11 cellular contexts compared by ENCODE assay signal in the genomic region with DNA sequence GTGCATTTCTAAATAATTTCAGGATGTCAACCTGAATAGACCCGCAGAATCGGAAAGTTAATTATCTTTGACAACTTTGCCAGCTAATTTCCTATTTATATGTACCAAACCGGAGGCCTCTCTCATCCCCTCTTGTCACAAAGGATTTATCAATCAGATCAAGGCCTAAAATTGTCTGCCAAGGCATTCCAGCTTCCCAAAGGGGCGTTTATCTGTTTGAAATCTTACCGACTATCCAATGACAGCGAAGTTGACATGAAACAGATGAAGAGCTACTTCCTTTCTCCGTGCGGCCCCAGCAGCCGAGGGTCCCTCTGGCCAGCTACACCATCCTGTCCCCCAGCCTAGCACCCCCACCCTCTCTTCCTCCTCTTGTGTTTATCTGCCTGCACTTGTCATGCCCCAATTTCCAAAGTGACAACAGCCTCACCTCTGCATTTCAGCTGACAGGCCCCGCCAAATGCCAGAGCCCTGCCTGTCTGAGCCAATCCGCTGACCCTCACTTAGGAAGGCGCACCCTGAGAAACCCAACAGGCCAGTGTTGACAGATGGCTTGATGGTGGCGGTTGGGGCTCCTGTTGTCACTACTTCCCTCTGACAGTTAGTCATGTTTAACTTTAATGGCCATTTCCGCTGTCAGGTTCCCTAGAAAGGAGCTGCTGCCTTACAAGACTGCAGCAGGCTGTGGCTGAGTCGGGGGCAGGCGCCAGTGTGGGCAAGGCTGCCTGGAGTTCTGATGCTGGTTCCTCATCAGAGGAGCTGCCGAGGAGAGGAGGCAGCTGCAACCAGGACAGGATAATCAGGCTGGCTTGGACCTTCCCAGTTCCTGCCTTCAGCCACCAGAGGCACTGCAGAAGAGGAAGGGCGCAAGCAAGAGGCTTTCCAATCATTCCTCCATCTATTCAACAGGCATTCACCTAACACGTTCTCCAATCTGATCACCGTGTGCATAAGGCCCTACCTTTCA.
DNase-seq lines count a peak whose midpoint lies in the region; ATAC-seq and TF ChIP-seq lines count a peak whose summit lies in the region.
"Had no signal": no experiment of that assay in that cellular context is flagged by ENCODE, and none has a peak within 500 bp of the region (broad histone marks: within the 10 kb centered on the region; RNA-seq: fewer than 3 reads in every experiment).

No MANE protein-coding gene starts in this region.

- no peaks in the 10 kb centered on the region for H3K27me3 Mint-ChIP-seq in osteocyte (ENCODE audit: unreplicated experiment)
- H3K27me3 Mint-ChIP-seq in activated T-cell treated with anti-CD3 and anti-CD28 coated beads, Interleukin-2, amount 50 U/mL, for 72 hours (ENCODE audit: low read depth), result peaks cover 21% of the 10 kb centered on the region
- H3K27me3 Mint-ChIP-seq: brain had no signal

- H3K4me1 Mint-ChIP-seq in osteocyte (ENCODE audit: unreplicated experiment), result no peaks in the 10 kb centered on the region
- H3K4me1 Mint-ChIP-seq in activated T-cell treated with anti-CD3 and anti-CD28 coated beads, Interleukin-2, amount 50 U/mL, for 72 hours (ENCODE audit: low read depth), result no peaks in the 10 kb centered on the region
- H3K4me1 Mint-ChIP-seq: nephron had no signal

- H3K27ac Mint-ChIP-seq in osteocyte (ENCODE audit: unreplicated experiment), result no peak overlapping the region
- no peak overlapping the region for H3K27ac Mint-ChIP-seq in activated T-cell treated with anti-CD3 and anti-CD28 coated beads, Interleukin-2, amount 50 U/mL, for 72 hours

- no peaks in the 10 kb centered on the region for H3K36me3 Mint-ChIP-seq in osteocyte (ENCODE audit: unreplicated experiment)
- H3K36me3 Mint-ChIP-seq in activated T-cell treated with anti-CD3 and anti-CD28 coated beads, Interleukin-2, amount 50 U/mL, for 72 hours (ENCODE audit: insufficient read depth in 2 of 2), result no peaks in the 10 kb centered on the region
- H3K36me3 Mint-ChIP-seq: brain had no signal

- no peak for TF ChIP-seq POLR2A in lower leg skin (IDR thresholded peaks at IDR 0.05)

- DNase-seq in NCI-H2029 (lab: John Stamatoyannopoulos, UW), result peak; percentile 1
- DNase-seq in NCI-H2029 treated with DMSO at 0.1 percent for 48 hours (lab: John Stamatoyannopoulos, UW), result no peak
- peak; percentile 92 for DNase-seq in KBM-7
- DNase-seq in choroid plexus epithelial cell (ENCODE audit: low read depth), result no peak
- no peak for DNase-seq in osteocyte (ENCODE audit: extremely low spot score, unreplicated experiment)
- DNase-seq in activated T-cell treated with anti-CD3 and anti-CD28 coated beads, Interleukin-2, amount 50 U/mL, for 72 hours, result no peak
- DNase-seq in lower leg skin (ENCODE audit: low spot score in 2 of 2), result no peak
- DNase-seq: KG1 had no signal

- no peak for ATAC-seq in activated T-cell treated with anti-CD3 and anti-CD28 coated beads, Interleukin-2, amount 50 U/mL, for 72 hours (replicated peaks in 1 of 2)
- ATAC-seq in HG03521 (IDR thresholded peaks at IDR 0.05; ENCODE audit: unreplicated experiment), result no peak

- peaks cover 5% of the 10 kb centered on the region for H3K9me3 Mint-ChIP-seq in osteocyte (ENCODE audit: unreplicated experiment)
- H3K9me3 Mint-ChIP-seq in activated T-cell treated with anti-CD3 and anti-CD28 coated beads, Interleukin-2, amount 50 U/mL, for 72 hours, result no peaks in the 10 kb centered on the region
- H3K9me3 Mint-ChIP-seq: nephron had no signal

- in situ Hi-C loops in KBM-7 (cut with MboI; ENCODE audit: low pct_unique_long_range_greater_than_20kb, low sequenced_read_pairs), result no loop called here

- intact Hi-C loops in lower leg skin (cut with DNase I; ENCODE audit: low total_unique reads), result no loop called here

- no peak overlapping the region for H3K4me3 ChIP-seq in choroid plexus epithelial cell (ENCODE audit: low read depth, low read length)
- H3K4me3 ChIP-seq in lower leg skin (ENCODE audit: low read depth, poor library complexity, severe bottlenecking), result no peak overlapping the region

- TF ChIP-seq CTCF in choroid plexus epithelial cell (conservative IDR thresholded peaks at IDR 0.05; ENCODE audit: low read depth, low read length), result peak; percentile 48
- TF ChIP-seq CTCF in osteocyte (IDR thresholded peaks at IDR 0.05), result peak; percentile 26
- no peak for TF ChIP-seq CTCF in lower leg skin (IDR thresholded peaks at IDR 0.05)

- H3K4me3 Mint-ChIP-seq in osteocyte (ENCODE audit: unreplicated experiment), result no peak overlapping the region
- H3K4me3 Mint-ChIP-seq in activated T-cell treated with anti-CD3 and anti-CD28 coated beads, Interleukin-2, amount 50 U/mL, for 72 hours, result no peak overlapping the region
- H3K4me3 Mint-ChIP-seq: brain, nephron had no signal

- WGBS in lower leg skin, 2 donors, result 79 to 85% methylated on average over 19 to 20 of the region's 20 CpGs

Comparison
In these comparisons a context has a peak if more than half of its experiments do, and no peak if none do; other contexts are left out.
1. DNase-seq: peak in NCI-H2029 (single experiment) and KBM-7 (single experiment); none in NCI-H2029 treated with DMSO at 0.1 percent for 48 hours (single experiment), choroid plexus epithelial cell (single experiment), osteocyte (single experiment), activated T-cell treated with anti-CD3 and anti-CD28 coated beads, Interleukin-2, amount 50 U/mL, for 72 hours (0 of 2) and lower leg skin (0 of 2).
2. CTCF ChIP-seq: peak in choroid plexus epithelial cell (single experiment) and osteocyte (single experiment); none in lower leg skin (0 of 3).